Comparison of ENCODE assay signal across 2 cellular contexts in genomic region chr20:47673671-47673955, GRCh38.
TF ChIP-seq lines count a peak whose summit lies in the region.

No MANE protein-coding gene starts in this region.

TF ChIP-seq in H1, 55 proteins besides CTCF, POLR2A, EP300 and RAD21:
- no peak for TF ChIP-seq SUZ12 (IDR thresholded peaks at IDR 0.05; ENCODE audit: low read length)
- TF ChIP-seq, protein P1, sequence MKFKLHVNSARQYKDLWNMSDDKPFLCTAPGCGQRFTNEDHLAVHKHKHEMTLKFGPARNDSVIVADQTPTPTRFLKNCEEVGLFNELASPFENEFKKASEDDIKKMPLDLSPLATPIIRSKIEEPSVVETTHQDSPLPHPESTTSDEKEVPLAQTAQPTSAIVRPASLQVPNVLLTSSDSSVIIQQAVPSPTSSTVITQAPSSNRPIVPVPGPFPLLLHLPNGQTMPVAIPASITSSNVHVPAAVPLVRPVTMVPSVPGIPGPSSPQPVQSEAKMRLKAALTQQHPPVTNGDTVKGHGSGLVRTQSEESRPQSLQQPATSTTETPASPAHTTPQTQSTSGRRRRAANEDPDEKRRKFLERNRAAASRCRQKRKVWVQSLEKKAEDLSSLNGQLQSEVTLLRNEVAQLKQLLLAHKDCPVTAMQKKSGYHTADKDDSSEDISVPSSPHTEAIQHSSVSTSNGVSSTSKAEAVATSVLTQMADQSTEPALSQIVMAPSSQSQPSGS (IDR thresholded peaks at IDR 0.05; ENCODE audit: low read length) = no peak
- TF ChIP-seq USF2 (IDR thresholded peaks at IDR 0.05; ENCODE audit: low read length) = no peak
- no peak for TF ChIP-seq SP4 (IDR thresholded peaks at IDR 0.05; ENCODE audit: low read length)
- no peak for TF ChIP-seq CHD1 (IDR thresholded peaks at IDR 0.05; ENCODE audit: low read depth, low read length)
- no peak for TF ChIP-seq FOSL1 (IDR thresholded peaks at IDR 0.05; ENCODE audit: insufficient read depth, low read depth, low read length)
- no peak for TF ChIP-seq HDAC2 (IDR thresholded peaks at IDR 0.05; ENCODE audit: borderline replicate concordance in 1 of 2, low read depth in 2 of 2, low read length in 2 of 2)
- TF ChIP-seq SIN3A (conservative IDR thresholded peaks at IDR 0.05 in 1 of 2, IDR thresholded peaks at IDR 0.05 in 1 of 2; ENCODE audit: low read depth in 1 of 2, low read length in 2 of 2) = no peak
- no peak for TF ChIP-seq JUN (IDR thresholded peaks at IDR 0.05; ENCODE audit: low read depth, low read length)
- TF ChIP-seq BACH1 (IDR thresholded peaks at IDR 0.05; ENCODE audit: low read length) = no peak
- no peak for TF ChIP-seq SIRT6 (IDR thresholded peaks at IDR 0.05; ENCODE audit: low read length)
- TF ChIP-seq CREB1 (IDR thresholded peaks at IDR 0.05) = no peak

TF ChIP-seq in GM23338, 12 proteins besides CTCF, POLR2A, EP300 and RAD21:
- no peak for TF ChIP-seq STAT1 (IDR thresholded peaks at IDR 0.05; ENCODE audit: unreplicated experiment)
- TF ChIP-seq REST (IDR thresholded peaks at IDR 0.05; ENCODE audit: unreplicated experiment) = no peak
- no peak for TF ChIP-seq JUNB (IDR thresholded peaks at IDR 0.05; ENCODE audit: unreplicated experiment)
- no peak for TF ChIP-seq NANOG (IDR thresholded peaks at IDR 0.05; ENCODE audit: borderline replicate concordance)
- no peak for TF ChIP-seq POLR2AphosphoS5 (IDR thresholded peaks at IDR 0.05; ENCODE audit: low read depth)
- no peak for TF ChIP-seq ZNF114 (CRISPR knock-in tag; IDR thresholded peaks at IDR 0.05)
- TF ChIP-seq, protein P2, sequence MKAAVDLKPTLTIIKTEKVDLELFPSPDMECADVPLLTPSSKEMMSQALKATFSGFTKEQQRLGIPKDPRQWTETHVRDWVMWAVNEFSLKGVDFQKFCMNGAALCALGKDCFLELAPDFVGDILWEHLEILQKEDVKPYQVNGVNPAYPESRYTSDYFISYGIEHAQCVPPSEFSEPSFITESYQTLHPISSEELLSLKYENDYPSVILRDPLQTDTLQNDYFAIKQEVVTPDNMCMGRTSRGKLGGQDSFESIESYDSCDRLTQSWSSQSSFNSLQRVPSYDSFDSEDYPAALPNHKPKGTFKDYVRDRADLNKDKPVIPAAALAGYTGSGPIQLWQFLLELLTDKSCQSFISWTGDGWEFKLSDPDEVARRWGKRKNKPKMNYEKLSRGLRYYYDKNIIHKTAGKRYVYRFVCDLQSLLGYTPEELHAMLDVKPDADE (IDR thresholded peaks at IDR 0.05) = no peak
- no peak for TF ChIP-seq CREB1 (CRISPR knock-in tag; IDR thresholded peaks at IDR 0.05; ENCODE audit: low read depth)
- no peak for TF ChIP-seq EZH2phosphoT487 (IDR thresholded peaks at IDR 0.05; ENCODE audit: unreplicated experiment)
- TF ChIP-seq, protein P3, sequence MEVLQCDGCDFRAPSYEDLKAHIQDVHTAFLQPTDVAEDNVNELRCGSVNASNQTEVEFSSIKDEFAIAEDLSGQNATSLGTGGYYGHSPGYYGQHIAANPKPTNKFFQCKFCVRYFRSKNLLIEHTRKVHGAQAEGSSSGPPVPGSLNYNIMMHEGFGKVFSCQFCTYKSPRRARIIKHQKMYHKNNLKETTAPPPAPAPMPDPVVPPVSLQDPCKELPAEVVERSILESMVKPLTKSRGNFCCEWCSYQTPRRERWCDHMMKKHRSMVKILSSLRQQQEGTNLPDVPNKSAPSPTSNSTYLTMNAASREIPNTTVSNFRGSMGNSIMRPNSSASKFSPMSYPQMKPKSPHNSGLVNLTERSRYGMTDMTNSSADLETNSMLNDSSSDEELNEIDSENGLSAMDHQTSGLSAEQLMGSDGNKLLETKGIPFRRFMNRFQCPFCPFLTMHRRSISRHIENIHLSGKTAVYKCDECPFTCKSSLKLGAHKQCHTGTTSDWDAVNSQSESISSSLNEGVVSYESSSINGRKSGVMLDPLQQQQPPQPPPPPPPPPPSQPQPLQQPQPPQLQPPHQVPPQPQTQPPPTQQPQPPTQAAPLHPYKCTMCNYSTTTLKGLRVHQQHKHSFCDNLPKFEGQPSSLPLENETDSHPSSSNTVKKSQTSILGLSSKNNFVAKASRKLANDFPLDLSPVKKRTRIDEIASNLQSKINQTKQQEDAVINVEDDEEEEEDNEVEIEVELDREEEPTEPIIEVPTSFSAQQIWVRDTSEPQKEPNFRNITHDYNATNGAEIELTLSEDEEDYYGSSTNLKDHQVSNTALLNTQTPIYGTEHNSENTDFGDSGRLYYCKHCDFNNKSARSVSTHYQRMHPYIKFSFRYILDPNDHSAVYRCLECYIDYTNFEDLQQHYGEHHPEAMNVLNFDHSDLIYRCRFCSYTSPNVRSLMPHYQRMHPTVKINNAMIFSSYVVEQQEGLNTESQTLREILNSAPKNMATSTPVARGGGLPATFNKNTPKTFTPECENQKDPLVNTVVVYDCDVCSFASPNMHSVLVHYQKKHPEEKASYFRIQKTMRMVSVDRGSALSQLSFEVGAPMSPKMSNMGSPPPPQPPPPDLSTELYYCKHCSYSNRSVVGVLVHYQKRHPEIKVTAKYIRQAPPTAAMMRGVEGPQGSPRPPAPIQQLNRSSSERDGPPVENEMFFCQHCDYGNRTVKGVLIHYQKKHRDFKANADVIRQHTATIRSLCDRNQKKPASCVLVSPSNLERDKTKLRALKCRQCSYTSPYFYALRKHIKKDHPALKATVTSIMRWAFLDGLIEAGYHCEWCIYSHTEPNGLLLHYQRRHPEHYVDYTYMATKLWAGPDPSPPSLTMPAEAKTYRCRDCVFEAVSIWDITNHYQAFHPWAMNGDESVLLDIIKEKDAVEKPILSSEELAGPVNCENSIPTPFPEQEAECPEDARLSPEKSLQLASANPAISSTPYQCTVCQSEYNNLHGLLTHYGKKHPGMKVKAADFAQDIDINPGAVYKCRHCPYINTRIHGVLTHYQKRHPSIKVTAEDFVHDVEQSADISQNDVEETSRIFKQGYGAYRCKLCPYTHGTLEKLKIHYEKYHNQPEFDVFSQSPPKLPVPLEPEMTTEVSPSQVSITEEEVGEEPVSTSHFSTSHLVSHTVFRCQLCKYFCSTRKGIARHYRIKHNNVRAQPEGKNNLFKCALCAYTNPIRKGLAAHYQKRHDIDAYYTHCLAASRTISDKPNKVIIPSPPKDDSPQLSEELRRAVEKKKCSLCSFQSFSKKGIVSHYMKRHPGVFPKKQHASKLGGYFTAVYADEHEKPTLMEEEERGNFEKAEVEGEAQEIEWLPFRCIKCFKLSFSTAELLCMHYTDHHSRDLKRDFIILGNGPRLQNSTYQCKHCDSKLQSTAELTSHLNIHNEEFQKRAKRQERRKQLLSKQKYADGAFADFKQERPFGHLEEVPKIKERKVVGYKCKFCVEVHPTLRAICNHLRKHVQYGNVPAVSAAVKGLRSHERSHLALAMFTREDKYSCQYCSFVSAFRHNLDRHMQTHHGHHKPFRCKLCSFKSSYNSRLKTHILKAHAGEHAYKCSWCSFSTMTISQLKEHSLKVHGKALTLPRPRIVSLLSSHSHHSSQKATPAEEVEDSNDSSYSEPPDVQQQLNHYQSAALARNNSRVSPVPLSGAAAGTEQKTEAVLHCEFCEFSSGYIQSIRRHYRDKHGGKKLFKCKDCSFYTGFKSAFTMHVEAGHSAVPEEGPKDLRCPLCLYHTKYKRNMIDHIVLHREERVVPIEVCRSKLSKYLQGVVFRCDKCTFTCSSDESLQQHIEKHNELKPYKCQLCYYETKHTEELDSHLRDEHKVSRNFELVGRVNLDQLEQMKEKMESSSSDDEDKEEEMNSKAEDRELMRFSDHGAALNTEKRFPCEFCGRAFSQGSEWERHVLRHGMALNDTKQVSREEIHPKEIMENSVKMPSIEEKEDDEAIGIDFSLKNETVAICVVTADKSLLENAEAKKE (CRISPR knock-in tag; IDR thresholded peaks at IDR 0.05) = no peak
- no peak for TF ChIP-seq ZNF331 (CRISPR knock-in tag; IDR thresholded peaks at IDR 0.05; ENCODE audit: low read depth)
- no peak for TF ChIP-seq EZH2 (IDR thresholded peaks at IDR 0.05; ENCODE audit: low read depth, unreplicated experiment)
